8 cellular contexts compared by ENCODE assay signal in genomic region chr6:14276667-14277404, GRCh38.
DNase-seq lines count a peak whose midpoint lies in the region; ATAC-seq and TF ChIP-seq lines count a peak whose summit lies in the region.

No MANE protein-coding gene starts in this region.

- peak overlapping the region; percentile 23 for H3K4me3 ChIP-seq in SU-DHL-6 (ENCODE audit: insufficient read depth, low read length, poor library complexity, severe bottlenecking)

- DNase-seq in stimulated activated naive CD4-positive, alpha-beta T cell (lab: John Stamatoyannopoulos, UW), result peak in 4 of 6 experiments; percentile 23 to 87 (median 84)
- DNase-seq in stimulated activated naive CD4-positive, alpha-beta T cell treated with Interleukin-2 at 50 U/mL for 16 hours (lab: John Stamatoyannopoulos, UW), result no peak
- no peak for DNase-seq in NCI-H2171 (lab: John Stamatoyannopoulos, UW)
- DNase-seq in COR-L47 (lab: John Stamatoyannopoulos, UW), result no peak
- DNase-seq in head of caudate nucleus, result no peak

- no peaks in the 10 kb centered on the region for H3K79me2 ChIP-seq in SU-DHL-6 (ENCODE audit: insufficient read depth, low read length)

- TF ChIP-seq CTCF in SU-DHL-6 (IDR thresholded peaks at IDR 0.05; ENCODE audit: insufficient read depth, low read length, poor library complexity, severe bottlenecking), result no peak

- H3K36me3 ChIP-seq in SU-DHL-6 (ENCODE audit: low read length), result no peaks in the 10 kb centered on the region; the same call in 1 of the 2 replicates

- peak; percentile 92 for ATAC-seq in HG03064 (IDR thresholded peaks at IDR 0.05; ENCODE audit: low read depth, unreplicated experiment)

- peaks cover 13% of the 10 kb centered on the region; the same call in 1 of the 2 replicates for H3K9me3 ChIP-seq in SU-DHL-6 (ENCODE audit: insufficient read depth, low read length)

- H3K27me3 ChIP-seq in SU-DHL-6 (ENCODE audit: low read length), result no peaks in the 10 kb centered on the region
- H3K27me3 ChIP-seq in layer of hippocampus (ENCODE audit: control insufficient read depth, insufficient read depth, low read length), result no peaks in the 10 kb centered on the region

- H3K9me2 ChIP-seq in SU-DHL-6 (replicated peaks; ENCODE audit: insufficient read depth, low read length), result no peaks in the 10 kb centered on the region

- no peaks in the 10 kb centered on the region for H4K20me1 ChIP-seq in SU-DHL-6 (ENCODE audit: low read depth, low read length)

- peak overlapping the region; percentile 15 for H2AFZ ChIP-seq in SU-DHL-6 (ENCODE audit: low read depth, low read length, severe bottlenecking)

- H3K27ac ChIP-seq in SU-DHL-6 (ENCODE audit: low read depth, low read length), result peak overlapping the region; percentile 83
- peak overlapping the region; percentile 5 for H3K27ac ChIP-seq in layer of hippocampus (ENCODE audit: low read depth, low read length)

- H3F3A ChIP-seq in SU-DHL-6 (ENCODE audit: insufficient read depth), result no peaks in the 10 kb centered on the region

- H3K9ac ChIP-seq in SU-DHL-6 (ENCODE audit: low read length), result peak overlapping the region; percentile 43

- H3K4me2 ChIP-seq in SU-DHL-6 (ENCODE audit: low read depth, low read length, poor library complexity, severe bottlenecking), result peak overlapping the region; percentile 63

- intact Hi-C loops in head of caudate nucleus (cut with DNase I), result no loop called here

Comparison
In these comparisons a context has a peak if more than half of its experiments do, and no peak if none do; other contexts are left out.
1. DNase-seq: peak in stimulated activated naive CD4-positive, alpha-beta T cell (4 of 6); none in stimulated activated naive CD4-positive, alpha-beta T cell treated with Interleukin-2 at 50 U/mL for 16 hours (single experiment), NCI-H2171 (single experiment), COR-L47 (single experiment) and head of caudate nucleus (0 of 42).